31 cellular contexts compared by ENCODE assay signal in genomic region chr3:66270314-66270713, GRCh38.
"Had no signal": no experiment of that assay in that cellular context is flagged by ENCODE, and none has a peak within 500 bp of the region (broad histone marks: within the 10 kb centered on the region; RNA-seq: fewer than 3 reads in every experiment).

No MANE protein-coding gene starts in this region.

- H3K27ac ChIP-seq: adrenal gland, breast epithelium, Peyer's patch, RWPE1, VCaP had no signal

- DNase-seq: activated CD4-positive, alpha-beta memory T cell treated with anti-CD3 and anti-CD28 coated beads for 36 hours; activated CD4-positive, alpha-beta T cell treated with anti-CD3 and anti-CD28 coated beads, Interleukin-2, amount 10 ng/mL, durations not matched to agents 7 days and 5 days; activated CD4-positive, CD25-positive, alpha-beta regulatory T cell; activated CD8-positive, alpha-beta memory T cell treated with anti-CD3 and anti-CD28 coated beads for 24 hours; activated gamma-delta T cell treated with Interleukin-2 at 50 U/mL for 16 hours; activated naive CD4-positive, alpha-beta T cell treated with anti-CD3 and anti-CD28 coated beads, Interleukin-2, amount 10 ng/mL, durations not matched to agents 7 days and 5 days; activated naive CD8-positive, alpha-beta T cell treated with anti-CD3 and anti-CD28 coated beads for 36 hours; activated T-cell treated with anti-CD3 and anti-CD28 coated beads, Interleukin-2, amount 50 U/mL, for 4 hours; adrenal gland; anterior cingulate cortex; caudate nucleus; MG63; MV-4-11; NCI-H1092 treated with DMSO at 0.1 percent for 48 hours; NCI-H1417 treated with DMSO at 0.1 percent for 48 hours; NCI-H1694; NCI-H2029; NCI-H2107; NCI-H2171 treated with DMSO at 0.1 percent for 48 hours; NCI-H226; NCI-H526 treated with DMSO at 0.1 percent for 48 hours; NCI-H82; OCI-M1; Peyer's patch; Right ventricle myocardium superior; T-cell; T-helper 2 cell; T1000 had no signal

- H3K9me3 ChIP-seq: adrenal gland, breast epithelium, MG63, Peyer's patch had no signal

- H3K27me3 ChIP-seq: adrenal gland, breast epithelium, MG63, Peyer's patch had no signal

- H3K4me1 ChIP-seq: breast epithelium had no signal

- H3K36me3 ChIP-seq: adrenal gland, breast epithelium, MG63, Peyer's patch had no signal

- H3K4me3 ChIP-seq: adrenal gland, breast epithelium, MG63, Peyer's patch had no signal
